9 cellular contexts compared by ENCODE assay signal in the genomic region with DNA sequence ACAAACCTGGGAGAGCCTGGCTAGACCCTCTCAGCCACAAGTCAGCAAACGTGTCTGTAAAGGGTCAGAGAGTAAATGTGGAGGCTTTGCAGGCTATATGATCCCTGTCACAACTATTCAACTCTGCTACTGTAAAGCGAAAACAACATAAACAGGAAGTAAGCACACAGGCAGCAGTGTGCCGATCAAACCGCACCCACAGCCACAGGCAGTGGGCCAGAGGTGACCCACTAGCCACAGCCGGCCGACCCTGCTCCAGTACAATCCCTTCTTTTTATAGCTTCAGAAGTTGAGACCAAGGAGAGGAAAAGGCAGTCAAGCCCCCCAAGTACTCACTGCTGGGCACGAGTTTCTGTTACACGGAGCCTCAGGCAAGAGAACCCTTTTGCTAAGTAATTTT.
DNase-seq lines count a peak whose midpoint lies in the region; TF ChIP-seq lines count a peak whose summit lies in the region.
"Had no signal": no experiment of that assay in that cellular context is flagged by ENCODE, and none has a peak within 500 bp of the region (broad histone marks: within the 10 kb centered on the region; RNA-seq: fewer than 3 reads in every experiment).

No MANE protein-coding gene starts in this region.

- peak; percentile 52 for DNase-seq in SIG-M5 treated with dmso at 0.1 percent for 504 hours (lab: John Stamatoyannopoulos, UW; ENCODE audit: unreplicated experiment)
- no peak for DNase-seq in SIG-M5 (lab: John Stamatoyannopoulos, UW)
- peak; percentile 42 for DNase-seq in KBM-7
- DNase-seq in epithelial cell of proximal tubule (ENCODE audit: low read depth): no peak
- peak; percentile 87 for DNase-seq in spleen
- no peak for DNase-seq in NCI-H2029 treated with DMSO at 0.1 percent for 48 hours (lab: John Stamatoyannopoulos, UW)
- DNase-seq in OCI-M2 (lab: John Stamatoyannopoulos, UW; ENCODE audit: unreplicated experiment): no peak
- DNase-seq in NCI-H2029 (lab: John Stamatoyannopoulos, UW): no peak
- DNase-seq: KG1 had no signal

- H3K27me3 ChIP-seq in spleen (replicated peaks in 1 of 7): no peaks in the 10 kb centered on the region

- TF ChIP-seq POLR2A in spleen (IDR thresholded peaks at IDR 0.05): no peak

- intact Hi-C loops in spleen (cut with DNase I; ENCODE audit: low total_unique reads): no loop called here

- WGBS in spleen, 5 donors: 9 to 21% (median 17%) methylated on average over 8 of the region's 8 CpGs

- no peak for TF ChIP-seq CTCF in epithelial cell of proximal tubule (conservative IDR thresholded peaks at IDR 0.05; ENCODE audit: low read depth, low read length)
- TF ChIP-seq CTCF in spleen (IDR thresholded peaks at IDR 0.05 in 8 of 11, conservative IDR thresholded peaks at IDR 0.05 in 3 of 11): no peak

- no peaks in the 10 kb centered on the region for H3K36me3 ChIP-seq in spleen

- peaks cover 8 to 18% (median 15%) of the 10 kb centered on the region in 6 donors for H3K4me1 ChIP-seq in spleen

- peak overlapping the region; percentile 2 to 79 (median 62) for H3K27ac ChIP-seq in spleen

- H3K9me3 ChIP-seq in spleen: no peaks in the 10 kb centered on the region

- in situ Hi-C loops in KBM-7 (cut with MboI; ENCODE audit: low pct_unique_long_range_greater_than_20kb, low sequenced_read_pairs): no loop called here

- H3K4me3 ChIP-seq in epithelial cell of proximal tubule (ENCODE audit: low read depth, low read length) (peak overlapping the region; percentile 4), spleen (peak overlapping the region in 2 of 8 donors; percentile 15 to 55)

Comparison
In these comparisons a context has a peak if more than half of its experiments do, and no peak if none do; other contexts are left out.
1. DNase-seq: peak in SIG-M5 treated with dmso at 0.1 percent for 504 hours (single experiment), KBM-7 (single experiment) and spleen (single experiment); none in SIG-M5 (single experiment), epithelial cell of proximal tubule (single experiment), NCI-H2029 treated with DMSO at 0.1 percent for 48 hours (single experiment), OCI-M2 (single experiment) and NCI-H2029 (single experiment).